8 cellular contexts compared by ENCODE assay signal in the genomic region with DNA sequence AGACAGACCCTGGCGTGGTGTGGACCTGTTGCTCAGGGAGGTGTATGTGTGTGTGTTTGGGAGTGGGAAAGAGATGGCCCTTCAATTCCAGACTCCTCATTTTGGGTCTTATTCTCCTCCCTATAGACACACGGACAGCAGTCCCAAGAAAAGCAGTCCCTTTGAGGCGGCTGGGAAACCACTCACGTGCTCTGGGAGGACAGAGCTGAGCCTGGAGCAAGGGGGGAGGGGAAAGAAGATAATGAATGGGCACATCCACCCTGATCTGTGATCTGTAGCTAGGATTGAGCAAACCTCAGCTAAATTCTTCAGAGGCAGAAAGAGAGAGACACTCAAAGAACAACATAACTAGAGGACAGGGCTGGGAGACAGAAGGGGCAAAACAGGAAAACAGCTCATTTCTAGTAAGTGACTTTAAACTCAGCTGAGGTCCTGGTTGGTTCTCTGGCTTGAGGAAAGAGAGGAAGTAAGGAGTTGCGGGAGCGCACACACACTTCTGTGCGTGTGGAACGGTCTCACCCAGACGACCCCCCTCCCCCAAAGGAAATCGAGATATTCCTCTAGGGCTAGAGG. TPM values are rescaled to one million over a fixed set of nuclear protein-coding genes. Genes with fewer than 3 reads are reported as not detected.
DNase-seq lines count a peak whose midpoint lies in the region; ATAC-seq and TF ChIP-seq lines count a peak whose summit lies in the region.

No MANE protein-coding gene starts in this region.

- peaks cover 0 to 3% (median 0%) of the 10 kb centered on the region in 5 donors for H3K36me3 Mint-ChIP-seq in naive thymus-derived CD4-positive, alpha-beta T cell

- no peaks in the 10 kb centered on the region for H3K27me3 Mint-ChIP-seq in naive thymus-derived CD4-positive, alpha-beta T cell

- peaks cover 16% of the 10 kb centered on the region; the same call in 1 of the 2 replicates for H3K36me3 ChIP-seq in OCI-LY1 (ENCODE audit: insufficient read depth, low read length)
- H3K36me3 ChIP-seq in duodenal mucosa (ENCODE audit: control insufficient read depth in 1 of 2, insufficient read depth in 2 of 2, low read length in 2 of 2), result peaks cover 0 to 19% of the 10 kb centered on the region in 2 donors
- peaks cover 0 to 20% (median 0%) of the 10 kb centered on the region in 3 experiments for H3K36me3 ChIP-seq in naive thymus-derived CD4-positive, alpha-beta T cell (ENCODE audit: control insufficient read depth in 2 of 3, insufficient read depth in 3 of 3, low read length in 3 of 3)

- intact Hi-C loops in naive thymus-derived CD4-positive, alpha-beta T cell (cut with micrococcal nuclease), result loop anchor here (2.0 kb wide), 2 partner anchors 41 to 235 kb away; partner anchors contain the start of genes ACLY (in 1 of the 2) and DHX58 (in 1 of the 2)
- intact Hi-C loops in sciatic nerve (cut with DNase I), result no loop called here

- no peak overlapping the region for H2AFZ ChIP-seq in OCI-LY1 (ENCODE audit: low read length)

- H3K9ac ChIP-seq in OCI-LY1 (ENCODE audit: low read length) (peak overlapping the region; percentile 92), duodenal mucosa (ENCODE audit: low read depth in 1 of 2, low read length in 2 of 2) (peak overlapping the region; percentile 95 to 98)

- H3K9me3 Mint-ChIP-seq in naive thymus-derived CD4-positive, alpha-beta T cell, result peaks cover 0 to 4% (median 0%) of the 10 kb centered on the region in 11 donors

- no peaks in the 10 kb centered on the region for H4K20me1 ChIP-seq in OCI-LY1 (ENCODE audit: insufficient read depth, low read length)

- no peaks in the 10 kb centered on the region for H3F3A ChIP-seq in OCI-LY1 (ENCODE audit: insufficient read depth, low read length)

- DNase-seq in GM12865 (ENCODE audit: low read depth), result peak; percentile 27
- no peak for DNase-seq in naive thymus-derived CD4-positive, alpha-beta T cell
- no peak for DNase-seq in inferior parietal cortex (ENCODE audit: extremely low spot score)
- DNase-seq in sciatic nerve (ENCODE audit: low spot score), result no peak
- no peak for DNase-seq in stimulated activated naive CD4-positive, alpha-beta T cell treated with Interleukin-2 at 50 U/mL for 16 hours (lab: John Stamatoyannopoulos, UW)

- peak overlapping the region; percentile 81 to 97 (median 94) for H3K4me3 Mint-ChIP-seq in naive thymus-derived CD4-positive, alpha-beta T cell

- no peak for ATAC-seq in naive thymus-derived CD4-positive, alpha-beta T cell
- ATAC-seq in GM18868 (IDR thresholded peaks at IDR 0.05; ENCODE audit: unreplicated experiment) (no peak), sciatic nerve (no peak)

- H3K79me2 ChIP-seq in OCI-LY1 (ENCODE audit: insufficient read depth, low read length), result peaks cover 37% of the 10 kb centered on the region

- H3K27me3 ChIP-seq in OCI-LY1 (ENCODE audit: insufficient read depth, low read length) (no peaks in the 10 kb centered on the region), duodenal mucosa (ENCODE audit: control insufficient read depth in 1 of 2, insufficient read depth in 2 of 2, low read length in 2 of 2) (no peaks in the 10 kb centered on the region)
- H3K27me3 ChIP-seq in naive thymus-derived CD4-positive, alpha-beta T cell (ENCODE audit: control insufficient read depth in 2 of 2, insufficient read depth in 2 of 2, low read length in 2 of 2), result no peaks in the 10 kb centered on the region

- peaks cover 21 to 44% (median 37%) of the 10 kb centered on the region in 7 donors for H3K4me1 Mint-ChIP-seq in naive thymus-derived CD4-positive, alpha-beta T cell

- CTCF ChIA-PET in naive thymus-derived CD4-positive, alpha-beta T cell (lab: Charles Lee), result no interaction called here

- peak overlapping the region; percentile 89 for H3K4me3 ChIP-seq in GM12865 (ENCODE audit: low read depth, low read length)
- H3K4me3 ChIP-seq in OCI-LY1 (ENCODE audit: low read depth, low read length, poor library complexity, severe bottlenecking), result peak overlapping the region; percentile 90
- H3K4me3 ChIP-seq in duodenal mucosa (ENCODE audit: low read depth in 1 of 2, low read length in 2 of 2), result peak overlapping the region; percentile 83 to 100
- peak overlapping the region; percentile 76 for H3K4me3 ChIP-seq in naive thymus-derived CD4-positive, alpha-beta T cell (ENCODE audit: low read length)

- peak overlapping the region; percentile 79 for H3K4me2 ChIP-seq in OCI-LY1 (ENCODE audit: low read length)

- H3K9me2 ChIP-seq in OCI-LY1 (ENCODE audit: low read depth, low read length), result no peaks in the 10 kb centered on the region

- POLR2A ChIA-PET in naive thymus-derived CD4-positive, alpha-beta T cell (lab: Charles Lee), result interaction anchor here (0.7 to 1.6 kb wide), 9 partner anchors 11 to 465 kb away, joined by 3 to 7 read pairs (median 5); partner anchors contain the start of genes DNAJC7, EIF1, KAT2A and ODAD4

- peak overlapping the region; percentile 19 for H3K27ac ChIP-seq in OCI-LY1 (ENCODE audit: low read depth, low read length, poor library complexity, severe bottlenecking)
- no peak overlapping the region for H3K27ac ChIP-seq in duodenal mucosa (ENCODE audit: low read depth, low read length)
- peak overlapping the region; percentile 94 for H3K27ac ChIP-seq in naive thymus-derived CD4-positive, alpha-beta T cell (ENCODE audit: low read depth, low read length)

- H3K4me1 ChIP-seq in OCI-LY1 (ENCODE audit: insufficient read depth, low read length, severe bottlenecking) (peaks cover 28% of the 10 kb centered on the region), duodenal mucosa (ENCODE audit: control insufficient read depth in 1 of 2, insufficient read depth in 2 of 2, low read length in 2 of 2) (peaks cover 12 to 14% of the 10 kb centered on the region in 2 donors)
- peaks cover 10 to 16% of the 10 kb centered on the region in 2 donors for H3K4me1 ChIP-seq in naive thymus-derived CD4-positive, alpha-beta T cell (ENCODE audit: control insufficient read depth in 2 of 2, insufficient read depth in 2 of 2, low read length in 2 of 2)

- TF ChIP-seq CTCF in GM12865 (IDR thresholded peaks at IDR 0.05; ENCODE audit: insufficient read depth, low read depth, low read length, missing control alignments) (no peak), OCI-LY1 (IDR thresholded peaks at IDR 0.05; ENCODE audit: low read length) (no peak)

- peak overlapping the region; percentile 79 to 96 (median 93) for H3K27ac Mint-ChIP-seq in naive thymus-derived CD4-positive, alpha-beta T cell

- no peaks in the 10 kb centered on the region for H3K9me3 ChIP-seq in OCI-LY1 (ENCODE audit: low read length)
- no peaks in the 10 kb centered on the region for H3K9me3 ChIP-seq in duodenal mucosa (ENCODE audit: control insufficient read depth in 1 of 2, low read length in 2 of 2)
- H3K9me3 ChIP-seq in naive thymus-derived CD4-positive, alpha-beta T cell (ENCODE audit: control insufficient read depth in 2 of 3, low read length in 3 of 3), result no peaks in the 10 kb centered on the region

RNA-seq across cellular contexts. Expression of gene RAB5C, which starts 0.8 kb away (rescaled TPM):
- total RNA-seq in naive thymus-derived CD4-positive, alpha-beta T cell, result 10 to 100 TPM; 72.0 to 95.2 (median 75.4) TPM
- polyA plus RNA-seq in naive thymus-derived CD4-positive, alpha-beta T cell, result 10 to 100 TPM; 56.6 to 63.2 TPM
- 96.1 TPM for total RNA-seq in sciatic nerve

RNA-seq across cellular contexts. Expression of gene KCNH4, which starts 26.9 kb away (rescaled TPM):
- under 1 TPM in 3 of 5 experiments, not detected in 2; 0.12 to 0.24 (median 0.16) TPM for total RNA-seq in naive thymus-derived CD4-positive, alpha-beta T cell
- under 1 TPM in 1 of 2 donors, not detected in 1; 0.07 TPM for polyA plus RNA-seq in naive thymus-derived CD4-positive, alpha-beta T cell
- 0.36 TPM for total RNA-seq in sciatic nerve

RNA-seq across cellular contexts. Expression of gene HCRT, which starts 31.2 kb away (rescaled TPM):
- total RNA-seq in naive thymus-derived CD4-positive, alpha-beta T cell, result not detected
- polyA plus RNA-seq in naive thymus-derived CD4-positive, alpha-beta T cell, result not detected
- not detected for total RNA-seq in sciatic nerve

RNA-seq across cellular contexts. Expression of gene HSPB9, which starts 31.4 kb away (rescaled TPM):
- under 1 TPM in 2 of 5 experiments, not detected in 3; 0.12 to 0.16 TPM for total RNA-seq in naive thymus-derived CD4-positive, alpha-beta T cell
- under 1 TPM in 1 of 2 donors, not detected in 1; 0.10 TPM for polyA plus RNA-seq in naive thymus-derived CD4-positive, alpha-beta T cell
- not detected for total RNA-seq in sciatic nerve

RNA-seq across cellular contexts. Expression of gene KAT2A, which starts 32.8 kb away (rescaled TPM):
- total RNA-seq in naive thymus-derived CD4-positive, alpha-beta T cell, result 10 to 100 TPM; 39.6 to 71.1 (median 49.1) TPM
- 10 to 100 TPM in 1 of 2 donors, 1 to 10 TPM in 1; 6.6 to 12.0 TPM for polyA plus RNA-seq in naive thymus-derived CD4-positive, alpha-beta T cell
- total RNA-seq in sciatic nerve, result 58.0 TPM
